ENCODE assay signal across 14 cellular contexts in genomic region chr18:45402485-45403056, GRCh38.
A peak's percentile ranks its signal among the peaks of the same experiment; 100 is the strongest.
DNase-seq lines count a peak whose midpoint lies in the region; ATAC-seq and TF ChIP-seq lines count a peak whose summit lies in the region.
"Had no signal": no experiment of that assay in that cellular context is flagged by ENCODE, and none has a peak within 500 bp of the region (broad histone marks: within the 10 kb centered on the region; RNA-seq: fewer than 3 reads in every experiment).

No MANE protein-coding gene starts in this region.

- H4K20me1 ChIP-seq in GM23248 (ENCODE audit: insufficient read depth) = no peaks in the 10 kb centered on the region

- H3K9me2 ChIP-seq in GM23248 (ENCODE audit: insufficient read depth) = 0 out of 2 replicates have a peak, but pooled peaks cover 6% of the 10 kb centered on the region

- 47 to 49% methylated on average over 2 of the region's 2 CpGs for WGBS in GM23248 (ENCODE audit: low coverage in 1 of 2, low lambda C conversion rate in 2 of 2, missing lambda C conversion rate in 2 of 2), 2 experiments

- H2AFZ ChIP-seq in GM23248 = no peak overlapping the region

- peaks cover 15% of the 10 kb centered on the region for H3K4me1 ChIP-seq in GM23248 (ENCODE audit: insufficient read depth)
- H3K4me1 ChIP-seq: uterus had no signal

- H3K9ac ChIP-seq in GM23248 = no peak overlapping the region

- H3K27me3 ChIP-seq in GM23248 (replicated peaks; ENCODE audit: insufficient read depth) (no peaks in the 10 kb centered on the region), H7 (ENCODE audit: control insufficient read depth, insufficient read depth, low read length) (no peaks in the 10 kb centered on the region)
- H3K27me3 ChIP-seq: ovary, uterus had no signal

- peak overlapping the region; percentile 32 for H3K27ac ChIP-seq in GM23248
- H3K27ac ChIP-seq: ovary, uterus had no signal

- peaks cover 15% of the 10 kb centered on the region for H3F3A ChIP-seq in GM23248 (ENCODE audit: insufficient read depth)

- DNase-seq in A172 (ENCODE audit: low spot score) (peak; percentile 67), GM23248 (peak; percentile 89), glomerular visceral epithelial cell (ENCODE audit: extremely low spot score) (peak; percentile 9), NCI-H748 (lab: John Stamatoyannopoulos, UW; ENCODE audit: unreplicated experiment) (no peak), NCI-H2227 (lab: John Stamatoyannopoulos, UW; ENCODE audit: unreplicated experiment) (no peak), globus pallidus (ENCODE audit: low spot score) (no peak), H7 (no peak)
- DNase-seq: activated naive CD4-positive, alpha-beta T cell treated with anti-CD3 and anti-CD28 coated beads for 36 hours; NCI-H2227 treated with DMSO at 0.1 percent for 48 hours; OCI-M1; ovary; stimulated activated CD8-positive, alpha-beta memory T cell treated with anti-CD3 and anti-CD28 coated beads, Interleukin-4, amount 100 ng/mL, for 48 hours; uterus had no signal

- H3K4me3 ChIP-seq in GM23248 (no peak overlapping the region), H7 (ENCODE audit: insufficient read depth, low read depth, low read length) (no peak overlapping the region)
- H3K4me3 ChIP-seq: ovary, uterus had no signal

- peak overlapping the region; percentile 36 for H3K4me2 ChIP-seq in GM23248 (ENCODE audit: unreplicated experiment)

- no peaks in the 10 kb centered on the region for H3K9me3 ChIP-seq in GM23248 (ENCODE audit: low read depth)
- H3K9me3 ChIP-seq: ovary, uterus had no signal

- H3K79me2 ChIP-seq in GM23248 (ENCODE audit: insufficient read depth) = no peaks in the 10 kb centered on the region

- H3K36me3 ChIP-seq in GM23248 (ENCODE audit: low read depth) = no peaks in the 10 kb centered on the region
- H3K36me3 ChIP-seq in H7 (replicated peaks; ENCODE audit: control insufficient read depth, insufficient read depth, low read length) = no peaks in the 10 kb centered on the region
- H3K36me3 ChIP-seq: ovary, uterus had no signal

- in situ Hi-C loops in GM23248 (cut with MboI) = no loop called here

- ATAC-seq in SK-N-SH treated with all-trans-retinoic acid at 6 μM for 48 hours = peak; percentile 66

TF ChIP-seq in SK-N-SH treated with all-trans-retinoic acid at 6 μM for 48 hours, 23 proteins besides CTCF, POLR2A, EP300 and RAD21:
- TF ChIP-seq TOX (CRISPR knock-in tag; IDR thresholded peaks at IDR 0.05; ENCODE audit: borderline replicate concordance) (no peak), POU6F1 (CRISPR knock-in tag; IDR thresholded peaks at IDR 0.05; ENCODE audit: borderline replicate concordance, low read depth) (no peak), ZFP3 (CRISPR knock-in tag; IDR thresholded peaks at IDR 0.05) (no peak), RARB (CRISPR knock-in tag; IDR thresholded peaks at IDR 0.05) (no peak), ZNF70 (CRISPR knock-in tag; IDR thresholded peaks at IDR 0.05) (no peak), CSRNP3 (CRISPR knock-in tag; IDR thresholded peaks at IDR 0.05) (no peak), PATZ1 (CRISPR knock-in tag; IDR thresholded peaks at IDR 0.05; ENCODE audit: borderline replicate concordance) (no peak), ZNF8 (CRISPR knock-in tag; IDR thresholded peaks at IDR 0.05) (no peak), GLIS3 (CRISPR knock-in tag; IDR thresholded peaks at IDR 0.05) (no peak), SNAI2 (CRISPR knock-in tag; IDR thresholded peaks at IDR 0.05) (no peak), BACH2 (CRISPR knock-in tag; IDR thresholded peaks at IDR 0.05; ENCODE audit: borderline replicate concordance) (no peak), CREB5 (CRISPR knock-in tag; IDR thresholded peaks at IDR 0.05; ENCODE audit: low read depth) (no peak), OSR1 (CRISPR knock-in tag; IDR thresholded peaks at IDR 0.05) (no peak), ZNF565 (CRISPR knock-in tag; conservative IDR thresholded peaks at IDR 0.05; ENCODE audit: low read depth) (no peak), ESRRG (CRISPR knock-in tag; IDR thresholded peaks at IDR 0.05) (no peak), ISL1 (CRISPR knock-in tag; IDR thresholded peaks at IDR 0.05) (no peak), ARNTL (CRISPR knock-in tag; IDR thresholded peaks at IDR 0.05; ENCODE audit: borderline replicate concordance, low read depth) (no peak), ZFP30 (CRISPR knock-in tag; IDR thresholded peaks at IDR 0.05) (no peak)

Comparison
In these comparisons a context has a peak if more than half of its experiments do, and no peak if none do; other contexts are left out.
1. DNase-seq: peak in A172 (single experiment), GM23248 (single experiment) and glomerular visceral epithelial cell (single experiment); none in NCI-H748 (single experiment), NCI-H2227 (single experiment), globus pallidus (single experiment) and H7 (single experiment).